ENCODE assay signal across 27 cellular contexts in the genomic region with DNA sequence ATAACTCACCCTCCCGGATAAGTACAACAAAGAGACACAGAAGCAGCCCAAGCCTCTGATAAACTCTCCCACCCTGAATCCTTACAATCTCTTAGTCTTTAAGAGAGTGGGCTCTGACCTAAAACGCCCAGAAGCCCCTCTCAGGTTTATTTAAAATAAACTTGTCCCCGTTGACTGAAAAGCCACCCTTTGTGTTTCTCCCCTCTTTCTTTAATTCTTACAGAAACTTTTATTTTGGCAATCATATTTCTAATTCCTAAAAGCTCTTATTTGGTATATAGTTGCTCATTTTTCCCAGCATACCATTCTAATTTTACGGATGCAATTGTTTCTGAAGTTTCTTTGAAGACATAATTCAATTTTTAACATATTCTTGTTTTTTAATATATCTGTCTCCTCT.
"Had no signal": no experiment of that assay in that cellular context is flagged by ENCODE, and none has a peak within 500 bp of the region (broad histone marks: within the 10 kb centered on the region; RNA-seq: fewer than 3 reads in every experiment).

No MANE protein-coding gene starts in this region.

- FAIRE-seq: urothelium cell line had no signal

- H3K4me1 ChIP-seq: stomach, suprapubic skin, testis, thyroid gland, tibial nerve, transverse colon, upper lobe of left lung, upper lobe of right lung, uterus, vagina had no signal

- DNase-seq: stimulated activated CD4-positive, alpha-beta T cell treated with anti-CD3 and anti-CD28 coated beads, Interleukin-2, amount 100 ng/mL, for 48 hours; stimulated activated CD4-positive, alpha-beta T cell treated with anti-CD3 and anti-CD28 coated beads, Interleukin-4, amount 100 ng/mL, for 1 hour; stimulated activated CD4-positive, alpha-beta T cell treated with anti-CD3 and anti-CD28 coated beads, Interleukin-4, amount 100 ng/mL, for 24 hours; stimulated activated CD4-positive, alpha-beta T cell treated with anti-CD3 and anti-CD28 coated beads, Interleukin-4, amount 100 ng/mL, for 4 hours; stimulated activated CD8-positive, alpha-beta memory T cell treated with anti-CD3 and anti-CD28 coated beads, Interleukin-4, amount 100 ng/mL, for 48 hours; stimulated activated naive B cell treated with anti-CD40 and anti-IgM and Interleukin-4, amounts not matched to agents 10 μg/mL and 1 μg/mL and 100 μg/mL, for 72 hours; stimulated activated naive CD4-positive, alpha-beta T cell; stimulated activated naive CD4-positive, alpha-beta T cell treated with Interleukin-2 at 50 U/mL for 16 hours; stimulated activated naive CD8-positive, alpha-beta T cell treated with anti-CD3 and anti-CD28 coated beads, Interleukin-15, amount 100 ng/mL, for 72 hours; stimulated activated naive CD8-positive, alpha-beta T cell treated with anti-CD3 and anti-CD28 coated beads, Interleukin-15, Interleukin-2, amounts not matched to agents 100 U/mL and 50 U/mL, for 24 hours; stomach; substantia nigra; testis; thyroid gland; tibial artery; transverse colon; trophoblast cell; upper lobe of left lung; upper lobe of right lung; uterus had no signal

- H3K9me3 ChIP-seq: suprapubic skin, testis, thoracic aorta, thyroid gland, upper lobe of right lung, uterus had no signal

- H3K4me3 ChIP-seq: stomach, suprapubic skin, testis, thoracic aorta, thyroid gland, tibial artery, tibial nerve, transverse colon, upper lobe of left lung, upper lobe of right lung, uterus, vagina had no signal

- H3K36me3 ChIP-seq: stomach, suprapubic skin, thoracic aorta, thyroid gland, tibial artery, tibial nerve, transverse colon, upper lobe of left lung, upper lobe of right lung, uterus, vagina had no signal

- ATAC-seq: stimulated activated effector memory CD8-positive, alpha-beta T cell treated with anti-CD3 and anti-CD28 coated beads, Interleukin-12 subunit alpha, Interleukin-12 subunit beta, amount 100 ng/mL, for 72 hours; stimulated activated memory B cell treated with anti-CD40 and anti-IgM and Interleukin-4, amounts not matched to agents 10 μg/mL and 1 μg/mL and 100 μg/mL, for 72 hours; stimulated activated naive B cell treated with anti-CD40 and anti-IgM and Interleukin-4, amounts not matched to agents 10 μg/mL and 1 μg/mL and 100 μg/mL, for 72 hours; stimulated activated naive CD8-positive, alpha-beta T cell treated with anti-CD3 and anti-CD28 coated beads, Interleukin-15, amount 100 ng/mL, for 72 hours; stimulated activated naive CD8-positive, alpha-beta T cell treated with anti-CD3 and anti-CD28 coated beads, Interleukin-15, Interleukin-2, amounts not matched to agents 100 U/mL and 50 U/mL, for 24 hours; upper lobe of right lung had no signal

- H3K27me3 ChIP-seq: stomach, suprapubic skin, testis, thyroid gland, tibial artery, tibial nerve, transverse colon, upper lobe of left lung, upper lobe of right lung, uterus, vagina had no signal

- H3K27ac ChIP-seq: stomach, suprapubic skin, testis, thoracic aorta, thyroid gland, tibial artery, tibial nerve, transverse colon, upper lobe of left lung, upper lobe of right lung, uterus, vagina had no signal
